ENCODE assay signal across 11 cellular contexts in genomic region chr1:3504151-3504822, GRCh38. TPM values are rescaled to one million over a fixed set of nuclear protein-coding genes. Genes with fewer than 3 reads are reported as not detected.
DNase-seq lines count a peak whose midpoint lies in the region; ATAC-seq and TF ChIP-seq lines count a peak whose summit lies in the region.
"Had no signal": no experiment of that assay in that cellular context is flagged by ENCODE, and none has a peak within 500 bp of the region (broad histone marks: within the 10 kb centered on the region; RNA-seq: fewer than 3 reads in every experiment).

No MANE protein-coding gene starts in this region.

- ATAC-seq in upper lobe of right lung: peak; percentile 42
- ATAC-seq in GM18873 (IDR thresholded peaks at IDR 0.05; ENCODE audit: low FRiP score, unreplicated experiment): no peak

- no peak for TF ChIP-seq POLR2A in lower leg skin (IDR thresholded peaks at IDR 0.05)

- H3K4me3 ChIP-seq in choroid plexus epithelial cell (ENCODE audit: low read depth, low read length) (no peak overlapping the region), lower leg skin (ENCODE audit: low read depth, poor library complexity, severe bottlenecking) (no peak overlapping the region), upper lobe of right lung (no peak overlapping the region)

- H3K36me3 ChIP-seq in upper lobe of right lung: peaks cover 30% of the 10 kb centered on the region

- H3K27me3 ChIP-seq in upper lobe of right lung: no peaks in the 10 kb centered on the region

- DNase-seq in DMS53 (lab: John Stamatoyannopoulos, UW) (peak; percentile 27), DMS53 treated with DMSO at 0.1 percent for 48 hours (lab: John Stamatoyannopoulos, UW; ENCODE audit: unreplicated experiment) (no peak), choroid plexus epithelial cell (ENCODE audit: low read depth) (peak; percentile 88), lower leg skin (ENCODE audit: low spot score in 2 of 2) (peak; percentile 90 to 97), upper lobe of right lung (no peak), NCI-H345 (lab: John Stamatoyannopoulos, UW) (no peak), HEK293T (ENCODE audit: extremely low spot score) (no peak)
- DNase-seq: erythroblast, NCI-H2227 treated with DMSO at 0.1 percent for 48 hours had no signal

- CTCF ChIA-PET in HEK293T (lab: Yijun Ruan, JAX): no interaction called here

- no peaks in the 10 kb centered on the region for H3K9me3 ChIP-seq in upper lobe of right lung

- peaks cover 10% of the 10 kb centered on the region for H3K4me1 ChIP-seq in upper lobe of right lung

- POLR2A ChIA-PET in HEK293T (lab: Yijun Ruan, JAX): no interaction called here

- H3K27ac ChIP-seq in upper lobe of right lung: peak overlapping the region; percentile 36
- H3K27ac ChIP-seq: 22Rv1 had no signal

- TF ChIP-seq CTCF in choroid plexus epithelial cell (conservative IDR thresholded peaks at IDR 0.05; ENCODE audit: low read depth, low read length) (no peak), lower leg skin (IDR thresholded peaks at IDR 0.05) (no peak), upper lobe of right lung (IDR thresholded peaks at IDR 0.05) (no peak)

- intact Hi-C loops in lower leg skin (cut with DNase I; ENCODE audit: low total_unique reads): no loop called here
- intact Hi-C loops in upper lobe of right lung (cut with DNase I): no loop called here

- 43 to 44% methylated on average over 22 to 30 of the region's 31 CpGs for WGBS in lower leg skin, 2 donors

TF ChIP-seq in HEK293T, 16 proteins besides CTCF, POLR2A, EP300 and RAD21:
- TF ChIP-seq CTBP1 (IDR thresholded peaks at IDR 0.05; ENCODE audit: borderline replicate concordance): no peak
- no peak for TF ChIP-seq ARNT (IDR thresholded peaks at IDR 0.05)
- no peak for TF ChIP-seq FOXA1 (IDR thresholded peaks at IDR 0.05)
- TF ChIP-seq HDGF (IDR thresholded peaks at IDR 0.05; ENCODE audit: borderline replicate concordance): no peak
- no peak for TF ChIP-seq L3MBTL2 (conservative IDR thresholded peaks at IDR 0.05)
- TF ChIP-seq, protein P1, sequence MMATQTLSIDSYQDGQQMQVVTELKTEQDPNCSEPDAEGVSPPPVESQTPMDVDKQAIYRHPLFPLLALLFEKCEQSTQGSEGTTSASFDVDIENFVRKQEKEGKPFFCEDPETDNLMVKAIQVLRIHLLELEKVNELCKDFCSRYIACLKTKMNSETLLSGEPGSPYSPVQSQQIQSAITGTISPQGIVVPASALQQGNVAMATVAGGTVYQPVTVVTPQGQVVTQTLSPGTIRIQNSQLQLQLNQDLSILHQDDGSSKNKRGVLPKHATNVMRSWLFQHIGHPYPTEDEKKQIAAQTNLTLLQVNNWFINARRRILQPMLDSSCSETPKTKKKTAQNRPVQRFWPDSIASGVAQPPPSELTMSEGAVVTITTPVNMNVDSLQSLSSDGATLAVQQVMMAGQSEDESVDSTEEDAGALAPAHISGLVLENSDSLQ (IDR thresholded peaks at IDR 0.05): no peak
- no peak for TF ChIP-seq SP1 (IDR thresholded peaks at IDR 0.05)
- TF ChIP-seq FOXK2 (IDR thresholded peaks at IDR 0.05): no peak
- TF ChIP-seq FOXM1 (IDR thresholded peaks at IDR 0.05; ENCODE audit: borderline replicate concordance): no peak
- TF ChIP-seq TARDBP (IDR thresholded peaks at IDR 0.05): no peak
- no peak for TF ChIP-seq BHLHE40 (IDR thresholded peaks at IDR 0.05; ENCODE audit: borderline replicate concordance)
- TF ChIP-seq SUZ12 (IDR thresholded peaks at IDR 0.05): no peak
- no peak for TF ChIP-seq NFRKB (IDR thresholded peaks at IDR 0.05)
- TF ChIP-seq ZNF384 (IDR thresholded peaks at IDR 0.05): no peak
- no peak for TF ChIP-seq LEF1 (IDR thresholded peaks at IDR 0.05; ENCODE audit: borderline replicate concordance)
- TF ChIP-seq ELF4 (IDR thresholded peaks at IDR 0.05): no peak
TF ChIP-seq in HEK293T: peak in this region for 0.

RNA-seq across cellular contexts. Expression of gene ARHGEF16, which starts 49.8 kb away (rescaled TPM):
- 10 to 100 TPM in 2 of 4 donors, 1 to 10 TPM in 2; 7.9 to 11.5 (median 9.8) TPM for total RNA-seq in lower leg skin
- total RNA-seq in upper lobe of right lung: 12.2 TPM

Comparison
In these comparisons a context has a peak if more than half of its experiments do, and no peak if none do; other contexts are left out.
1. DNase-seq: peak in DMS53 (single experiment), choroid plexus epithelial cell (single experiment) and lower leg skin (2 of 2); none in DMS53 treated with DMSO at 0.1 percent for 48 hours (single experiment), upper lobe of right lung (single experiment), NCI-H345 (single experiment) and HEK293T (single experiment).